Comparison of ENCODE assay signal across 21 cellular contexts in genomic region chr19:4357921-4358326, GRCh38. TPM values are rescaled to one million over a fixed set of nuclear protein-coding genes. Genes with fewer than 3 reads are reported as not detected.
"Had no signal": no experiment of that assay in that cellular context is flagged by ENCODE, and none has a peak within 500 bp of the region (broad histone marks: within the 10 kb centered on the region; RNA-seq: fewer than 3 reads in every experiment).

No MANE protein-coding gene starts in this region.

- H3K4me3 ChIP-seq: body of pancreas, colonic mucosa, lower lobe of right lung, thyroid gland had no signal

- H3K27me3 ChIP-seq: body of pancreas, colonic mucosa, neutrophil, thyroid gland had no signal

- FAIRE-seq: endometrium had no signal

- H3K27ac ChIP-seq: body of pancreas, colonic mucosa, lower lobe of right lung, neutrophil, thyroid gland had no signal

- DNase-seq: activated CD4-positive, alpha-beta T cell treated with anti-CD3 and anti-CD28 coated beads, Interleukin-2, amount 10 ng/mL, durations not matched to agents 7 days and 5 days; activated naive CD4-positive, alpha-beta T cell; activated naive CD8-positive, alpha-beta T cell treated with anti-CD3 and anti-CD28 coated beads, Interleukin-2, amount 10 ng/mL, durations not matched to agents 7 days and 5 days; body of pancreas; caudate nucleus; colonic mucosa; erythroblast; foreskin melanocyte; glutamatergic neuron; hippocampal formation; left colon; lower lobe of right lung; natural killer cell; stimulated activated CD4-positive, alpha-beta T cell treated with anti-CD3 and anti-CD28 coated beads, Interleukin-4, amount 100 ng/mL, for 24 hours; T1000; thyroid gland had no signal

- ATAC-seq: body of pancreas; left colon; lower lobe of right lung; natural killer cell; stimulated activated memory B cell treated with anti-CD40 and anti-IgM and Interleukin-4, amounts not matched to agents 10 μg/mL and 1 μg/mL and 100 μg/mL, for 72 hours had no signal

- H3K4me1 ChIP-seq: body of pancreas, colonic mucosa, lower lobe of right lung, thyroid gland had no signal

- H3K9me3 ChIP-seq: body of pancreas, colonic mucosa, lower lobe of right lung, neutrophil, thyroid gland had no signal

RNA-seq across cellular contexts. Expression of gene FSD1, which starts 53.5 kb away (rescaled TPM):
- total RNA-seq: body of pancreas, mesenteric fat pad, thyroid gland, ureter had no signal
